Comparison of ENCODE assay signal across 1 cellular context in the genomic region with DNA sequence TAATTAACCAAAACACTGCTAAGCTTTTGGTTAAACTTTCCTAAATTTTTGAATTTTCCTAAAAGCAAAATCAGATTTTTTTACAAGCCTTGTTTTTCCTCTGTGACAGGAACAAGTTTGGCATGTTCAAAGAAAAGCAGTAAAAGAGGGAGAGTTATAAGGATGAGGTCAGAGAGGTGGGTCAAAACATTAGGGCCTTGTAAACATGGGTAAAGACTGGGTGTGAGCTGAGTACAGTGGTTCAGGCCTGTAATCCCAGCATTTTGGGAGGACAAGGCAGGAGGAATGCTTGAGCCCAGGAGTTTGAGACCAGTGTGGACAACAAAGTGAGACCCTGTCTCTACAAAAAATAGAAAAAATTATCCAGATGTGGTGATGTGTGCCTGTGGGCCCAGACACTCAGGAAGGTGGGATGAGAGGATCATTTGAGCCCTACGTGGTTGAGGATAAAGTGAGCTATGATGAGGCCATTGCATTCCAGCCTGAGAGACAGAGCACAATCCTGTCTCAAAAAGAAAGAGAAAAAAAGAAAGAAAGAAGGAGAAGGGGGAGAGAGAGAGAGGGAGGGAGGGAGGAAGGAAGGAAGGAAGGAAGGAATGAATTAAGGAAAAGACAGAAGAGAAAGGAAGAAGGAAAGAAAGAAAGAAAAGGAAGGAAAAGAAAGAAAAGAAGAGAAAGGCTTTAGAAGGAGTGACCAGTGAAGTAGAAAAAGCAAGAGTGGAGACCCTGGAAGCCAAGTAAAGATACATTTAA.
TF ChIP-seq lines count a peak whose summit lies in the region.

No MANE protein-coding gene starts in this region.

TF ChIP-seq in K562, 482 proteins besides CTCF, POLR2A, EP300 and RAD21:
- TF ChIP-seq NR3C1 (CRISPR knock-in tag; IDR thresholded peaks at IDR 0.05) (no peak), GTF2F1 (IDR thresholded peaks at IDR 0.05; ENCODE audit: low read depth, low read length) (no peak), ZNF512 (tag; IDR thresholded peaks at IDR 0.05) (peak; percentile 72)
- TF ChIP-seq, protein P1, sequence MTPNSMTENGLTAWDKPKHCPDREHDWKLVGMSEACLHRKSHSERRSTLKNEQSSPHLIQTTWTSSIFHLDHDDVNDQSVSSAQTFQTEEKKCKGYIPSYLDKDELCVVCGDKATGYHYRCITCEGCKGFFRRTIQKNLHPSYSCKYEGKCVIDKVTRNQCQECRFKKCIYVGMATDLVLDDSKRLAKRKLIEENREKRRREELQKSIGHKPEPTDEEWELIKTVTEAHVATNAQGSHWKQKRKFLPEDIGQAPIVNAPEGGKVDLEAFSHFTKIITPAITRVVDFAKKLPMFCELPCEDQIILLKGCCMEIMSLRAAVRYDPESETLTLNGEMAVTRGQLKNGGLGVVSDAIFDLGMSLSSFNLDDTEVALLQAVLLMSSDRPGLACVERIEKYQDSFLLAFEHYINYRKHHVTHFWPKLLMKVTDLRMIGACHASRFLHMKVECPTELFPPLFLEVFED (CRISPR knock-in tag; conservative IDR thresholded peaks at IDR 0.05) = 0 out of 2 replicates have a peak, but pooled peaks have one; percentile 10
